In the genomic region with DNA sequence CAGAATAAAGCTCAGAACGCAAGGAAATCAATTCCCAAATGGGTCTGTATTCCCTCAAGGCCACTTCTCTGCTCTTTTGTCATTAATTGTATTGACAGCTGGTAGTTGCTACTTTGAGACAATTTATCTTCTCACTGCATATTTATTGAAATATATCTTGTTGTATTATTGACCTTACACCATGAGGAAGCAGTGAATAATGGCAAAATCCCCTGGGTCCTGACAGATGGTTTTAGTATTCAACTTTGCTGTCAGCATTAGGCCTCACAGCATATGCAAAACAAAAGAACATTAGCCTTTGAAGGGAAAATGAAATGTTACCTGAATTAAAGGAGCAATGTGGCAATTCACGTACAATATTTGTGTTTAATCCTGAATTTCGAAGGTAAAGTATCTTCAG, we compare ENCODE assay signal across 1 cellular context.
TF ChIP-seq lines count a peak whose summit lies in the region.

No MANE protein-coding gene starts in this region.

TF ChIP-seq in GM23338, 12 proteins besides CTCF, POLR2A, EP300 and RAD21:
- TF ChIP-seq, protein P1, sequence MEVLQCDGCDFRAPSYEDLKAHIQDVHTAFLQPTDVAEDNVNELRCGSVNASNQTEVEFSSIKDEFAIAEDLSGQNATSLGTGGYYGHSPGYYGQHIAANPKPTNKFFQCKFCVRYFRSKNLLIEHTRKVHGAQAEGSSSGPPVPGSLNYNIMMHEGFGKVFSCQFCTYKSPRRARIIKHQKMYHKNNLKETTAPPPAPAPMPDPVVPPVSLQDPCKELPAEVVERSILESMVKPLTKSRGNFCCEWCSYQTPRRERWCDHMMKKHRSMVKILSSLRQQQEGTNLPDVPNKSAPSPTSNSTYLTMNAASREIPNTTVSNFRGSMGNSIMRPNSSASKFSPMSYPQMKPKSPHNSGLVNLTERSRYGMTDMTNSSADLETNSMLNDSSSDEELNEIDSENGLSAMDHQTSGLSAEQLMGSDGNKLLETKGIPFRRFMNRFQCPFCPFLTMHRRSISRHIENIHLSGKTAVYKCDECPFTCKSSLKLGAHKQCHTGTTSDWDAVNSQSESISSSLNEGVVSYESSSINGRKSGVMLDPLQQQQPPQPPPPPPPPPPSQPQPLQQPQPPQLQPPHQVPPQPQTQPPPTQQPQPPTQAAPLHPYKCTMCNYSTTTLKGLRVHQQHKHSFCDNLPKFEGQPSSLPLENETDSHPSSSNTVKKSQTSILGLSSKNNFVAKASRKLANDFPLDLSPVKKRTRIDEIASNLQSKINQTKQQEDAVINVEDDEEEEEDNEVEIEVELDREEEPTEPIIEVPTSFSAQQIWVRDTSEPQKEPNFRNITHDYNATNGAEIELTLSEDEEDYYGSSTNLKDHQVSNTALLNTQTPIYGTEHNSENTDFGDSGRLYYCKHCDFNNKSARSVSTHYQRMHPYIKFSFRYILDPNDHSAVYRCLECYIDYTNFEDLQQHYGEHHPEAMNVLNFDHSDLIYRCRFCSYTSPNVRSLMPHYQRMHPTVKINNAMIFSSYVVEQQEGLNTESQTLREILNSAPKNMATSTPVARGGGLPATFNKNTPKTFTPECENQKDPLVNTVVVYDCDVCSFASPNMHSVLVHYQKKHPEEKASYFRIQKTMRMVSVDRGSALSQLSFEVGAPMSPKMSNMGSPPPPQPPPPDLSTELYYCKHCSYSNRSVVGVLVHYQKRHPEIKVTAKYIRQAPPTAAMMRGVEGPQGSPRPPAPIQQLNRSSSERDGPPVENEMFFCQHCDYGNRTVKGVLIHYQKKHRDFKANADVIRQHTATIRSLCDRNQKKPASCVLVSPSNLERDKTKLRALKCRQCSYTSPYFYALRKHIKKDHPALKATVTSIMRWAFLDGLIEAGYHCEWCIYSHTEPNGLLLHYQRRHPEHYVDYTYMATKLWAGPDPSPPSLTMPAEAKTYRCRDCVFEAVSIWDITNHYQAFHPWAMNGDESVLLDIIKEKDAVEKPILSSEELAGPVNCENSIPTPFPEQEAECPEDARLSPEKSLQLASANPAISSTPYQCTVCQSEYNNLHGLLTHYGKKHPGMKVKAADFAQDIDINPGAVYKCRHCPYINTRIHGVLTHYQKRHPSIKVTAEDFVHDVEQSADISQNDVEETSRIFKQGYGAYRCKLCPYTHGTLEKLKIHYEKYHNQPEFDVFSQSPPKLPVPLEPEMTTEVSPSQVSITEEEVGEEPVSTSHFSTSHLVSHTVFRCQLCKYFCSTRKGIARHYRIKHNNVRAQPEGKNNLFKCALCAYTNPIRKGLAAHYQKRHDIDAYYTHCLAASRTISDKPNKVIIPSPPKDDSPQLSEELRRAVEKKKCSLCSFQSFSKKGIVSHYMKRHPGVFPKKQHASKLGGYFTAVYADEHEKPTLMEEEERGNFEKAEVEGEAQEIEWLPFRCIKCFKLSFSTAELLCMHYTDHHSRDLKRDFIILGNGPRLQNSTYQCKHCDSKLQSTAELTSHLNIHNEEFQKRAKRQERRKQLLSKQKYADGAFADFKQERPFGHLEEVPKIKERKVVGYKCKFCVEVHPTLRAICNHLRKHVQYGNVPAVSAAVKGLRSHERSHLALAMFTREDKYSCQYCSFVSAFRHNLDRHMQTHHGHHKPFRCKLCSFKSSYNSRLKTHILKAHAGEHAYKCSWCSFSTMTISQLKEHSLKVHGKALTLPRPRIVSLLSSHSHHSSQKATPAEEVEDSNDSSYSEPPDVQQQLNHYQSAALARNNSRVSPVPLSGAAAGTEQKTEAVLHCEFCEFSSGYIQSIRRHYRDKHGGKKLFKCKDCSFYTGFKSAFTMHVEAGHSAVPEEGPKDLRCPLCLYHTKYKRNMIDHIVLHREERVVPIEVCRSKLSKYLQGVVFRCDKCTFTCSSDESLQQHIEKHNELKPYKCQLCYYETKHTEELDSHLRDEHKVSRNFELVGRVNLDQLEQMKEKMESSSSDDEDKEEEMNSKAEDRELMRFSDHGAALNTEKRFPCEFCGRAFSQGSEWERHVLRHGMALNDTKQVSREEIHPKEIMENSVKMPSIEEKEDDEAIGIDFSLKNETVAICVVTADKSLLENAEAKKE (CRISPR knock-in tag; IDR thresholded peaks at IDR 0.05) = no peak
- TF ChIP-seq CREB1 (CRISPR knock-in tag; IDR thresholded peaks at IDR 0.05; ENCODE audit: low read depth) (no peak), ZNF331 (CRISPR knock-in tag; IDR thresholded peaks at IDR 0.05; ENCODE audit: low read depth) (no peak), EZH2 (IDR thresholded peaks at IDR 0.05; ENCODE audit: low read depth, unreplicated experiment) (no peak), NANOG (IDR thresholded peaks at IDR 0.05; ENCODE audit: borderline replicate concordance) (no peak), JUNB (IDR thresholded peaks at IDR 0.05; ENCODE audit: unreplicated experiment) (no peak)
